Comparison of ENCODE assay signal across 9 cellular contexts in genomic region chr6:137870286-137870685, GRCh38. TPM values are rescaled to one million over a fixed set of nuclear protein-coding genes. Genes with fewer than 3 reads are reported as not detected.
DNase-seq lines count a peak whose midpoint lies in the region; ATAC-seq, FAIRE-seq and TF ChIP-seq lines count a peak whose summit lies in the region.
"Had no signal": no experiment of that assay in that cellular context is flagged by ENCODE, and none has a peak within 500 bp of the region (broad histone marks: within the 10 kb centered on the region; RNA-seq: fewer than 3 reads in every experiment).

No MANE protein-coding gene starts in this region.

- no peaks in the 10 kb centered on the region for H3K9me2 ChIP-seq in OCI-LY1 (ENCODE audit: low read depth, low read length)

- FAIRE-seq in RCC 7860 (lab: Jason Lieb, UNC) = no peak

- H3K27ac ChIP-seq in OCI-LY1 (ENCODE audit: low read depth, low read length, poor library complexity, severe bottlenecking) (peak overlapping the region; percentile 28), duodenal mucosa (ENCODE audit: low read depth, low read length) (no peak overlapping the region)

- H3K4me1 ChIP-seq in OCI-LY1 (ENCODE audit: insufficient read depth, low read length, severe bottlenecking) = peaks cover 69% of the 10 kb centered on the region
- H3K4me1 ChIP-seq in duodenal mucosa (ENCODE audit: control insufficient read depth in 1 of 2, insufficient read depth in 2 of 2, low read length in 2 of 2) = peaks cover 53 to 57% of the 10 kb centered on the region in 2 donors

- peak overlapping the region; percentile 33; the same call in 1 of the 2 replicates for H3K4me2 ChIP-seq in OCI-LY1 (ENCODE audit: low read length)

- ATAC-seq in GM21526 (IDR thresholded peaks at IDR 0.05; ENCODE audit: low FRiP score, unreplicated experiment) (no peak), HG02884 (IDR thresholded peaks at IDR 0.05; ENCODE audit: unreplicated experiment) (no peak)

- no peak overlapping the region for H2AFZ ChIP-seq in OCI-LY1 (ENCODE audit: low read length)

- DNase-seq in CD14-positive monocyte (ENCODE audit: low spot score) = no peak
- no peak for DNase-seq in neural crest cell (ENCODE audit: low read depth, low spot score)
- DNase-seq in NCI-H524 (lab: John Stamatoyannopoulos, UW) = no peak
- no peak for DNase-seq in RCC 7860 (ENCODE audit: low spot score)
- DNase-seq: DMS79 had no signal

- TF ChIP-seq CTCF in CD14-positive monocyte (IDR thresholded peaks at IDR 0.05) = no peak
- no peak for TF ChIP-seq CTCF in OCI-LY1 (IDR thresholded peaks at IDR 0.05; ENCODE audit: low read length)
- TF ChIP-seq CTCF in neural crest cell (conservative IDR thresholded peaks at IDR 0.05) = no peak

- peak overlapping the region; percentile 93 to 96 for H3K4me3 Mint-ChIP-seq in CD14-positive monocyte
- peak overlapping the region; percentile 54 for H3K4me3 Mint-ChIP-seq in neural crest cell

- no peaks in the 10 kb centered on the region for H3K9me3 ChIP-seq in OCI-LY1 (ENCODE audit: low read length)
- H3K9me3 ChIP-seq in duodenal mucosa (ENCODE audit: control insufficient read depth in 1 of 2, low read length in 2 of 2) = no peaks in the 10 kb centered on the region

- intact Hi-C loops in CD14-positive monocyte (cut with micrococcal nuclease) = loop anchor here in 1 of 2 donors (5.0 kb wide), 1 partner anchor 57 kb away; no protein-coding TSS in a partner anchor

- H3K27me3 ChIP-seq in OCI-LY1 (ENCODE audit: insufficient read depth, low read length) (no peaks in the 10 kb centered on the region), duodenal mucosa (ENCODE audit: control insufficient read depth in 1 of 2, insufficient read depth in 2 of 2, low read length in 2 of 2) (no peaks in the 10 kb centered on the region)

- H3K4me3 ChIP-seq in OCI-LY1 (ENCODE audit: low read depth, low read length, poor library complexity, severe bottlenecking) (no peak overlapping the region), duodenal mucosa (ENCODE audit: low read depth in 1 of 2, low read length in 2 of 2) (peak overlapping the region; percentile 62 to 96)

- H3K4me1 Mint-ChIP-seq in CD14-positive monocyte = peaks cover 84% of the 10 kb centered on the region
- peaks cover 28% of the 10 kb centered on the region for H3K4me1 Mint-ChIP-seq in neural crest cell

- no peaks in the 10 kb centered on the region for H4K20me1 ChIP-seq in OCI-LY1 (ENCODE audit: insufficient read depth, low read length)

- H3K9me3 Mint-ChIP-seq in CD14-positive monocyte = peaks cover 0 to 2% (median 0%) of the 10 kb centered on the region in 7 donors
- no peaks in the 10 kb centered on the region for H3K9me3 Mint-ChIP-seq in neural crest cell

- H3K36me3 ChIP-seq in OCI-LY1 (ENCODE audit: insufficient read depth, low read length) = peaks cover 16% of the 10 kb centered on the region; the same call in 1 of the 2 replicates
- peaks cover 12 to 14% of the 10 kb centered on the region in 2 donors for H3K36me3 ChIP-seq in duodenal mucosa (ENCODE audit: control insufficient read depth in 1 of 2, insufficient read depth in 2 of 2, low read length in 2 of 2)

- H3K27ac Mint-ChIP-seq in CD14-positive monocyte (peak overlapping the region; percentile 21 to 99 (median 75)), neural crest cell (ENCODE audit: unreplicated experiment) (no peak overlapping the region)

- H3K36me3 Mint-ChIP-seq in CD14-positive monocyte = peaks cover 44 to 49% of the 10 kb centered on the region in 2 donors
- H3K36me3 Mint-ChIP-seq in neural crest cell (ENCODE audit: low read depth) = peaks cover 5% of the 10 kb centered on the region

- H3K79me2 ChIP-seq in OCI-LY1 (ENCODE audit: insufficient read depth, low read length) = no peaks in the 10 kb centered on the region

- H3F3A ChIP-seq in OCI-LY1 (ENCODE audit: insufficient read depth, low read length) = no peaks in the 10 kb centered on the region

- H3K27me3 Mint-ChIP-seq in CD14-positive monocyte (ENCODE audit: low read depth in 3 of 3) (peaks cover 0 to 2% (median 1%) of the 10 kb centered on the region in 3 donors), neural crest cell (ENCODE audit: low read depth) (peaks cover 35% of the 10 kb centered on the region)

- no peak overlapping the region for H3K9ac ChIP-seq in OCI-LY1 (ENCODE audit: low read length)
- H3K9ac ChIP-seq in duodenal mucosa (ENCODE audit: low read depth in 1 of 2, low read length in 2 of 2) = peak overlapping the region; percentile 50 to 54

RNA-seq across cellular contexts. Expression of gene TNFAIP3, which starts 3.2 kb away (rescaled TPM):
- 10 to 100 TPM; 35.5 to 38.4 TPM for polyA plus RNA-seq in CD14-positive monocyte
- total RNA-seq in neural crest cell = 2.9 TPM in 2 replicates
